1 cellular context compared by ENCODE assay signal in the genomic region with DNA sequence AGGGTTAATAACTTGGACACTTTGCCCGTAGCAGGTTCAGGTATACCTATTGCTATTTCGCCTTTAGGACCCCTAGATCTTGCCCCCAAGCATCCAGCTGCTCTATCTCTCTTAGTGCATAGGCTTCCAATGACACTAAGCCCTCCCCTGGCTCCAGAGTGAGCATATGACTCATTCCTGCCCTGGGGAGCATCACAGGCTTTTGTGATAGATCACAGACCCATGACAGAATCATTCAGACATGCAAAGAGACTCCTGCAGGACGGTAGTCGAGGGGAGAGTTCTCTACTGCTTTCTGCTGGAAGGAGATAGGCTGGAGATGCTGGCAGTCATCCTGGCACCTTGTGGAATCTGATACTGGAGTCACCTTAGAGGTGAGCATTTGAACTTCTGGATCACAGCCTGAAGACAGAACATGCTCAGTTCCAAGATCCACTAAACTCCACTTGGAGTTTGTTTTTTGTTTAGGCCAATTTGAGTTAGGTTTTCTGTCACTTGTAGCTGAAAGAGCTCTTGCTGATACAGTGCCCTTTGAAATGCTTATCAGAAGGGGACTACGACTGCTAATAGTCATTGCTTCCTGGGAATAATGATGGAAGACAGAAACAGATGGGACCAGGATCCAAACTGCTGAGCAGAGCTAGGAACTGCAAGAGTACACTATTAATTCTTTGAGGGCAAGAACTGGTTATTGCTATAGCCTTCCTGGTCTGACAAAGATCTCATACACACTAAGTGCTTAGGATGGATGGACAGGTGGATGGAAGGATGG.
TF ChIP-seq lines count a peak whose summit lies in the region.

No MANE protein-coding gene starts in this region.

TF ChIP-seq in SK-N-SH treated with all-trans-retinoic acid at 6 μM for 48 hours, 23 proteins besides CTCF, POLR2A, EP300 and RAD21 (continued from another document):
- TF ChIP-seq TSHZ2 (CRISPR knock-in tag; IDR thresholded peaks at IDR 0.05) = no peak; the same call in 1 of the 2 replicates
- TF ChIP-seq ZC3H10 (CRISPR knock-in tag; IDR thresholded peaks at IDR 0.05) = no peak
- 0 out of 2 replicates have a peak, but pooled peaks have one; percentile 4 for TF ChIP-seq ZFP30 (CRISPR knock-in tag; IDR thresholded peaks at IDR 0.05)
- TF ChIP-seq RARB (CRISPR knock-in tag; IDR thresholded peaks at IDR 0.05) = 0 out of 2 replicates have a peak, but pooled peaks have one; percentile 16
- TF ChIP-seq ZNF70 (CRISPR knock-in tag; IDR thresholded peaks at IDR 0.05) = peak; percentile 34; the same call in 1 of the 2 replicates
- TF ChIP-seq POU6F1 (CRISPR knock-in tag; IDR thresholded peaks at IDR 0.05; ENCODE audit: borderline replicate concordance, low read depth) = no peak
- TF ChIP-seq ISL1 (CRISPR knock-in tag; IDR thresholded peaks at IDR 0.05) = peak; percentile 62; the same call in 1 of the 2 replicates
- 0 out of 2 replicates have a peak, but pooled peaks have one; percentile 49 for TF ChIP-seq TOX (CRISPR knock-in tag; IDR thresholded peaks at IDR 0.05; ENCODE audit: borderline replicate concordance)
- TF ChIP-seq TCF4 (CRISPR knock-in tag; IDR thresholded peaks at IDR 0.05; ENCODE audit: borderline replicate concordance) = peak; percentile 73
- no peak for TF ChIP-seq ZNF8 (CRISPR knock-in tag; IDR thresholded peaks at IDR 0.05)
- no peak for TF ChIP-seq ESRRG (CRISPR knock-in tag; IDR thresholded peaks at IDR 0.05)
- no peak for TF ChIP-seq PPARA (CRISPR knock-in tag; IDR thresholded peaks at IDR 0.05; ENCODE audit: borderline replicate concordance)
- TF ChIP-seq CSRNP3 (CRISPR knock-in tag; IDR thresholded peaks at IDR 0.05) = no peak
- TF ChIP-seq SNAI2 (CRISPR knock-in tag; IDR thresholded peaks at IDR 0.05) = no peak
- TF ChIP-seq GLIS3 (CRISPR knock-in tag; IDR thresholded peaks at IDR 0.05) = no peak
- TF ChIP-seq BACH2 (CRISPR knock-in tag; IDR thresholded peaks at IDR 0.05; ENCODE audit: borderline replicate concordance) = no peak
- no peak for TF ChIP-seq ARNTL (CRISPR knock-in tag; IDR thresholded peaks at IDR 0.05; ENCODE audit: borderline replicate concordance, low read depth)
- TF ChIP-seq ZNF565 (CRISPR knock-in tag; conservative IDR thresholded peaks at IDR 0.05; ENCODE audit: low read depth) = 0 out of 2 replicates have a peak, but pooled peaks have one; percentile 54
- TF ChIP-seq OSR1 (CRISPR knock-in tag; IDR thresholded peaks at IDR 0.05) = no peak
